In the genomic region with DNA sequence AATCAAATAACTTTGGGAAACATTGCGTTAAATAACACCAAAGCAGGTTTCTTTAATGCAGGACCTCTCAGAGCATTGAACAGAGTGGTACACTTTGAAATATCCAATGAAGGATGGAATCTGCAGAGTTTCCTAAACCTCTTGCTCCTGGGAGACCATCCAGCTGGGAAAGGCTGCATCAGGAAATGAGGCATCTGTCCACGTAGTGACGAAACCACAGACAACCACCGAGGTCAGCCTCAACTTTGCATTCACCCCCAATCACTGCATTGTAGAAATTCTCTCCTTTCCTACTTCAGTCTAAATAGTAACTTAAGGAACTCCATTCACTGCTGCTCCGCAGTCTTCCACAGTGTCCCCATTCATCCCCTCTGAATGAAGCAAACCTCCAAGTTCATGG, we compare ENCODE assay signal across 20 cellular contexts. TPM values are rescaled to one million over a fixed set of nuclear protein-coding genes. Genes with fewer than 3 reads are reported as not detected.
DNase-seq lines count a peak whose midpoint lies in the region; ATAC-seq and TF ChIP-seq lines count a peak whose summit lies in the region.
"Had no signal": no experiment of that assay in that cellular context is flagged by ENCODE, and none has a peak within 500 bp of the region (broad histone marks: within the 10 kb centered on the region; RNA-seq: fewer than 3 reads in every experiment).

No MANE protein-coding gene starts in this region.

- DNase-seq in AG08395 (ENCODE audit: low spot score) (peak; percentile 82), HS-27A (ENCODE audit: low read depth) (peak; percentile 79), cardiac fibroblast (ENCODE audit: low read depth in 2 of 2) (peak; percentile 74 to 85), lung microvascular endothelial cell (ENCODE audit: low read depth in 2 of 2) (peak; percentile 62 to 92), NAMALWA (ENCODE audit: low spot score) (no peak)
- DNase-seq: ACHN; activated T-cell treated with anti-CD3 and anti-CD28 coated beads, Interleukin-2, amount 50 U/mL, for 24 hours; Calu3; central memory CD4-positive, alpha-beta T cell; naive B cell; NCI-H1092 treated with DMSO at 0.1 percent for 48 hours; NCI-H2107; NCI-H748 treated with DMSO at 0.1 percent for 48 hours; PC-9; stimulated activated CD4-positive, alpha-beta T cell treated with anti-CD3 and anti-CD28 coated beads, Interleukin-15, amount 100 ng/mL, for 24 hours; stimulated activated naive CD8-positive, alpha-beta T cell treated with anti-CD3 and anti-CD28 coated beads, Interleukin-15, Interleukin-2, amounts not matched to agents 100 U/mL and 50 U/mL, for 24 hours had no signal

- TF ChIP-seq CTCF in cardiac fibroblast (IDR thresholded peaks at IDR 0.05; ENCODE audit: low read depth, low read length), result no peak

- no peak overlapping the region for H3K4me3 ChIP-seq in cardiac fibroblast (replicated peaks in 1 of 2; ENCODE audit: low read depth in 2 of 2, low read length in 2 of 2)
- H3K4me3 ChIP-seq: PC-9 had no signal

- ATAC-seq in HG02678 (IDR thresholded peaks at IDR 0.05; ENCODE audit: unreplicated experiment) (no peak), HG03521 (IDR thresholded peaks at IDR 0.05; ENCODE audit: unreplicated experiment) (no peak), GM21447 (IDR thresholded peaks at IDR 0.05; ENCODE audit: unreplicated experiment) (no peak)
- ATAC-seq: SK-N-SH treated with all-trans-retinoic acid at 6 μM for 48 hours; stimulated activated naive CD8-positive, alpha-beta T cell treated with anti-CD3 and anti-CD28 coated beads, Interleukin-15, Interleukin-2, amounts not matched to agents 100 U/mL and 50 U/mL, for 24 hours had no signal

RNA-seq across cellular contexts. Expression of a gene that starts 41.5 kb away (rescaled TPM):
- 141 and 168 TPM in 2 replicates for total RNA-seq in lung microvascular endothelial cell
